ENCODE assay signal across 13 cellular contexts in the genomic region with DNA sequence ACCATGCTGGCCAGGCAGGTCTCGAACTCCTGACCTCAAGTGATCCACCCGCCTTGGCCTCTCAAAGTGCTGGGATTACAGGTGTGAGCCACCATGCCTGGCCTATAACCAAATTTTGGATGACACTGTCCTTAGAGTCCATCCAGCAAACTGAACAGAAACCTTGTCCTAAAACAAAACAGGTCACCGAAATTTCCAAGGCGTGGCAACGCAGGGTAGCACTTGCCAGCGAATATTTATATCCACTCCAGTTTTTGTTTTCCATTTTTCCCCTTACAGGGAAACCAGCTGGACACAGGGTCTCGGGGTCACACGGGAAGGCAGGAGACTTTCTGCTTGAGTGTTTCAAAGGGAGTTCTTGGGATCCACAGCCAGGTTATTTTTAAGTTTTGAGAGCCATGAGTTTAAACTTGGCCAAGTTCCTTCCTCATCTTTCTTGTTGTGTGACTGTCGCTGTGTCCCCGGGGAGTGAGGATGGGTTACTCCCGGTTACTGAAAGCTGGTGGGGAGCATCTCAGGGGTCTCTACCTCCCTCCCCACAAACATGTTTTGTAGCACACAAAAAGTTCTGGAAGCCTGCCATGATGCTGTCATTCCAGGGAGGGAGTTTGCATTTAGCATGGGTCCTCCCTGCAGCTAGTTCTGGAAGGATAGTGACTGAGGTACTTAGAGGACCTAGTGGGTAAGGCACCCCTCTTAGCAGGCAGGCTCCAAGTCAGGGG. TPM values are rescaled to one million over a fixed set of nuclear protein-coding genes. Genes with fewer than 3 reads are reported as not detected.
DNase-seq lines count a peak whose midpoint lies in the region; ATAC-seq and TF ChIP-seq lines count a peak whose summit lies in the region.
"Had no signal": no experiment of that assay in that cellular context is flagged by ENCODE, and none has a peak within 500 bp of the region (broad histone marks: within the 10 kb centered on the region; RNA-seq: fewer than 3 reads in every experiment).

No MANE protein-coding gene starts in this region.

- H3K27me3 Mint-ChIP-seq in WTC11 (ENCODE audit: low read depth) = no peaks in the 10 kb centered on the region
- H3K27me3 Mint-ChIP-seq in activated T-cell treated with anti-CD3 and anti-CD28 coated beads, Interleukin-2, amount 50 U/mL, for 72 hours (ENCODE audit: low read depth) = no peaks in the 10 kb centered on the region

- no peaks in the 10 kb centered on the region for H3K27me3 ChIP-seq in heart left ventricle
- no peaks in the 10 kb centered on the region for H3K27me3 ChIP-seq in prostate gland (replicated peaks; ENCODE audit: insufficient read depth)
- H3K27me3 ChIP-seq in neuronal stem cell (ENCODE audit: control insufficient read depth in 3 of 3, insufficient read depth in 3 of 3, low read depth in 1 of 3, low read length in 3 of 3) = no peaks in the 10 kb centered on the region

- no peak overlapping the region for H2BK5ac ChIP-seq in neuronal stem cell (ENCODE audit: low read length)

- H3K9ac ChIP-seq in neuronal stem cell (ENCODE audit: low read depth, low read length, poor library complexity) = no peak overlapping the region

- H3K79me1 ChIP-seq in neuronal stem cell (ENCODE audit: low read depth, low read length) = peaks cover 3% of the 10 kb centered on the region

- CTCF ChIA-PET in WTC11 (lab: Charles Lee) = interaction anchor here (0.9 kb wide), 1 partner anchor 53 kb away, joined by 3 read pairs; no protein-coding TSS in a partner anchor

- no peak overlapping the region for H3K18ac ChIP-seq in neuronal stem cell (ENCODE audit: low read length)

- H3K4me3 Mint-ChIP-seq in WTC11 = no peak overlapping the region
- H3K4me3 Mint-ChIP-seq in activated T-cell treated with anti-CD3 and anti-CD28 coated beads, Interleukin-2, amount 50 U/mL, for 72 hours = no peak overlapping the region

- H2BK120ac ChIP-seq in neuronal stem cell (ENCODE audit: low read depth, low read length) = no peak overlapping the region

- peaks cover 4 to 100% (median 87%) of the 10 kb centered on the region in 12 donors for H3K4me1 ChIP-seq in heart left ventricle
- peaks cover 10% of the 10 kb centered on the region for H3K4me1 ChIP-seq in prostate gland (replicated peaks)
- peaks cover 0 to 11% of the 10 kb centered on the region in 2 donors for H3K4me1 ChIP-seq in neuronal stem cell (ENCODE audit: control insufficient read depth in 2 of 2, insufficient read depth in 1 of 2, low read depth in 1 of 2, low read length in 2 of 2)

- TF ChIP-seq CTCF in WTC11 (IDR thresholded peaks at IDR 0.05) = no peak
- no peak for TF ChIP-seq CTCF in heart left ventricle (IDR thresholded peaks at IDR 0.05)
- TF ChIP-seq CTCF in prostate gland (IDR thresholded peaks at IDR 0.05) = no peak

- H3K9me3 ChIP-seq in heart left ventricle = no peaks in the 10 kb centered on the region
- no peaks in the 10 kb centered on the region for H3K9me3 ChIP-seq in prostate gland
- no peaks in the 10 kb centered on the region for H3K9me3 ChIP-seq in neuronal stem cell (replicated peaks in 1 of 2; ENCODE audit: control insufficient read depth in 2 of 2, insufficient read depth in 1 of 2, low read depth in 1 of 2, low read length in 2 of 2)

- H3K27ac Mint-ChIP-seq in WTC11 = peak overlapping the region; percentile 53; the same call in 1 of the 2 replicates
- H3K27ac Mint-ChIP-seq in activated T-cell treated with anti-CD3 and anti-CD28 coated beads, Interleukin-2, amount 50 U/mL, for 72 hours = no peak overlapping the region

- H3K4me1 Mint-ChIP-seq in WTC11 = peaks cover 12% of the 10 kb centered on the region
- H3K4me1 Mint-ChIP-seq in activated T-cell treated with anti-CD3 and anti-CD28 coated beads, Interleukin-2, amount 50 U/mL, for 72 hours (ENCODE audit: low read depth) = peaks cover 29% of the 10 kb centered on the region

- TF ChIP-seq POLR2A in heart left ventricle (IDR thresholded peaks at IDR 0.05) = no peak
- TF ChIP-seq POLR2A in prostate gland (IDR thresholded peaks at IDR 0.05) = no peak

- no peak for ATAC-seq in WTC11
- peak; percentile 21 to 48 (median 24) for ATAC-seq in heart left ventricle
- no peak for ATAC-seq in activated T-cell treated with anti-CD3 and anti-CD28 coated beads, Interleukin-2, amount 50 U/mL, for 72 hours (replicated peaks in 1 of 2)

- WGBS in heart left ventricle, 4 donors = 15 to 22% (median 19%) methylated on average over 11 of the region's 11 CpGs
- 51% methylated on average over 11 of the region's 11 CpGs for WGBS in prostate gland
- WGBS in neuronal stem cell (ENCODE audit: extremely low coverage in 2 of 2, insufficient read length in 2 of 2, insufficient replicate concordance in 1 of 2), 2 donors = no CpG with 5 or more reads among the region's 11 CpGs

- no peak overlapping the region for H2AFZ ChIP-seq in neuronal stem cell (ENCODE audit: low read length)

- H3K4me3 ChIP-seq in heart left ventricle = peak overlapping the region in 5 of 12 donors; percentile 5 to 20 (median 10)
- no peak overlapping the region for H3K4me3 ChIP-seq in prostate gland
- H3K4me3 ChIP-seq in neuronal stem cell (ENCODE audit: low read length in 2 of 2) = no peak overlapping the region

- DNase-seq in EH (ENCODE audit: low read depth) = peak; percentile 49
- no peak for DNase-seq in WTC11 (ENCODE audit: low spot score)
- DNase-seq in heart left ventricle = peak in 3 of 5 donors; percentile 67 to 80 (median 67)
- no peak for DNase-seq in prostate gland (ENCODE audit: low spot score)
- DNase-seq in neuronal stem cell (ENCODE audit: low spot score) = no peak
- DNase-seq in activated naive CD4-positive, alpha-beta T cell (lab: John Stamatoyannopoulos, UW) = no peak
- no peak for DNase-seq in activated T-cell treated with anti-CD3 and anti-CD28 coated beads, Interleukin-2, amount 50 U/mL, for 72 hours
- no peak for DNase-seq in Kasumi-1 (lab: John Stamatoyannopoulos, UW)
- DNase-seq: caudate nucleus, islet precursor cell, NCI-H2029, RPMI8226 had no signal

- H4K91ac ChIP-seq in neuronal stem cell (ENCODE audit: low read depth, low read length, poor library complexity) = no peak overlapping the region

- H4K8ac ChIP-seq in neuronal stem cell (ENCODE audit: low read depth, low read length) = no peak overlapping the region

- no peak overlapping the region for H3K14ac ChIP-seq in neuronal stem cell (ENCODE audit: low read length)

- H2AK5ac ChIP-seq in neuronal stem cell (ENCODE audit: low read depth, low read length) = no peak overlapping the region

- no peak overlapping the region for H2BK12ac ChIP-seq in neuronal stem cell (ENCODE audit: low read length)

- H3K23ac ChIP-seq in neuronal stem cell (ENCODE audit: low read depth, low read length, poor library complexity) = no peak overlapping the region

- POLR2A ChIA-PET in WTC11 (lab: Charles Lee) = no interaction called here

- H3K36me3 ChIP-seq in heart left ventricle (peaks cover 0 to 44% (median 0%) of the 10 kb centered on the region in 9 donors), prostate gland (no peaks in the 10 kb centered on the region), neuronal stem cell (replicated peaks in 1 of 2; ENCODE audit: control insufficient read depth in 2 of 2, insufficient read depth in 2 of 2, low read length in 2 of 2) (peaks cover 2 to 9% of the 10 kb centered on the region in 2 donors)

- no peak overlapping the region for H2BK15ac ChIP-seq in neuronal stem cell (ENCODE audit: low read length)

- no peak overlapping the region for H3K4ac ChIP-seq in neuronal stem cell (ENCODE audit: low read length)

- no peaks in the 10 kb centered on the region for H3K9me3 Mint-ChIP-seq in WTC11
- H3K9me3 Mint-ChIP-seq in activated T-cell treated with anti-CD3 and anti-CD28 coated beads, Interleukin-2, amount 50 U/mL, for 72 hours = no peaks in the 10 kb centered on the region

- H3K36me3 Mint-ChIP-seq in WTC11 = peaks cover 10% of the 10 kb centered on the region
- peaks cover 0 to 7% of the 10 kb centered on the region in 2 donors for H3K36me3 Mint-ChIP-seq in activated T-cell treated with anti-CD3 and anti-CD28 coated beads, Interleukin-2, amount 50 U/mL, for 72 hours (ENCODE audit: insufficient read depth in 2 of 2)

- no peak overlapping the region for H3K4me2 ChIP-seq in neuronal stem cell (ENCODE audit: insufficient read depth, low read length, poor library complexity, severe bottlenecking)

- intact Hi-C loops in heart left ventricle (cut with DNase I) (no loop called here), prostate gland (cut with DNase I) (no loop called here)

- H3K27ac ChIP-seq in heart left ventricle = peak overlapping the region; percentile 74 to 96 (median 88)
- H3K27ac ChIP-seq in prostate gland = peak overlapping the region; percentile 17 to 33
- H3K27ac ChIP-seq in neuronal stem cell (replicated peaks; ENCODE audit: low read length) = no peak overlapping the region
- H3K27ac ChIP-seq: VCaP had no signal

TF ChIP-seq in WTC11, 78 proteins besides CTCF, POLR2A, EP300 and RAD21 (continues in another document):
- TF ChIP-seq, protein P1, sequence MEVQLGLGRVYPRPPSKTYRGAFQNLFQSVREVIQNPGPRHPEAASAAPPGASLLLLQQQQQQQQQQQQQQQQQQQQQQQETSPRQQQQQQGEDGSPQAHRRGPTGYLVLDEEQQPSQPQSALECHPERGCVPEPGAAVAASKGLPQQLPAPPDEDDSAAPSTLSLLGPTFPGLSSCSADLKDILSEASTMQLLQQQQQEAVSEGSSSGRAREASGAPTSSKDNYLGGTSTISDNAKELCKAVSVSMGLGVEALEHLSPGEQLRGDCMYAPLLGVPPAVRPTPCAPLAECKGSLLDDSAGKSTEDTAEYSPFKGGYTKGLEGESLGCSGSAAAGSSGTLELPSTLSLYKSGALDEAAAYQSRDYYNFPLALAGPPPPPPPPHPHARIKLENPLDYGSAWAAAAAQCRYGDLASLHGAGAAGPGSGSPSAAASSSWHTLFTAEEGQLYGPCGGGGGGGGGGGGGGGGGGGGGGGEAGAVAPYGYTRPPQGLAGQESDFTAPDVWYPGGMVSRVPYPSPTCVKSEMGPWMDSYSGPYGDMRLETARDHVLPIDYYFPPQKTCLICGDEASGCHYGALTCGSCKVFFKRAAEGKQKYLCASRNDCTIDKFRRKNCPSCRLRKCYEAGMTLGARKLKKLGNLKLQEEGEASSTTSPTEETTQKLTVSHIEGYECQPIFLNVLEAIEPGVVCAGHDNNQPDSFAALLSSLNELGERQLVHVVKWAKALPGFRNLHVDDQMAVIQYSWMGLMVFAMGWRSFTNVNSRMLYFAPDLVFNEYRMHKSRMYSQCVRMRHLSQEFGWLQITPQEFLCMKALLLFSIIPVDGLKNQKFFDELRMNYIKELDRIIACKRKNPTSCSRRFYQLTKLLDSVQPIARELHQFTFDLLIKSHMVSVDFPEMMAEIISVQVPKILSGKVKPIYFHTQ (CRISPR knock-in tag; IDR thresholded peaks at IDR 0.05) = no peak
- no peak for TF ChIP-seq MAX (CRISPR knock-in tag; IDR thresholded peaks at IDR 0.05)

RNA-seq across cellular contexts. Expression of gene LIMD1, which starts 12.6 kb away (rescaled TPM):
- total RNA-seq in WTC11 (2021) (35.6 to 41.7 TPM (median 36.5 TPM) in 3 replicates), heart left ventricle (10 to 100 TPM; 24.8 to 42.8 (median 32.9) TPM), prostate gland (10 to 100 TPM; 34.2 to 40.2 TPM)
- 10 to 100 TPM; 14.4 to 17.7 TPM for polyA plus RNA-seq in heart left ventricle
- polyA plus RNA-seq in neuronal stem cell (2013, experiment 1 of 2) = 5.5 TPM
- polyA plus RNA-seq in neuronal stem cell (2013, experiment 2 of 2) = 5.7 TPM
- 10 to 100 TPM; 32.3 to 33.7 TPM for total RNA-seq in activated T-cell treated with anti-CD3 and anti-CD28 coated beads, Interleukin-2, amount 50 U/mL, for 72 hours

Comparison
In these comparisons a context has a peak if more than half of its experiments do, and no peak if none do; other contexts are left out.
1. DNase-seq: peak in EH (single experiment) and heart left ventricle (3 of 5); none in WTC11 (single experiment), prostate gland (single experiment), neuronal stem cell (single experiment), activated naive CD4-positive, alpha-beta T cell (0 of 4), activated T-cell treated with anti-CD3 and anti-CD28 coated beads, Interleukin-2, amount 50 U/mL, for 72 hours (0 of 2) and Kasumi-1 (0 of 2).
2. ATAC-seq: peak in heart left ventricle (4 of 4); none in WTC11 (single experiment) and activated T-cell treated with anti-CD3 and anti-CD28 coated beads, Interleukin-2, amount 50 U/mL, for 72 hours (0 of 2).